Comparison of ENCODE assay signal across 1 cellular context in genomic region chr16:11325404-11326083, GRCh38.
TF ChIP-seq lines count a peak whose summit lies in the region.

No MANE protein-coding gene starts in this region.

TF ChIP-seq in GM12878, 131 proteins besides CTCF, POLR2A, EP300 and RAD21 (continues in another document):
- TF ChIP-seq MXI1 (IDR thresholded peaks at IDR 0.05; ENCODE audit: low read depth, low read length) (peak; percentile 39; the same call in 1 of the 2 replicates), NFYA (IDR thresholded peaks at IDR 0.05; ENCODE audit: borderline replicate concordance, low read depth, low read length) (no peak), MTA2 (IDR thresholded peaks at IDR 0.05; ENCODE audit: low read depth) (no peak), MAX (IDR thresholded peaks at IDR 0.05; ENCODE audit: low read depth, low read length) (0 out of 2 replicates have a peak, but pooled peaks have one; percentile 15), BHLHE40 (IDR thresholded peaks at IDR 0.05; ENCODE audit: borderline replicate concordance in 1 of 2, low read depth in 2 of 2, low read length in 1 of 2) (peak; percentile 17 to 53; a peak in 1 of 4 replicates), FOXK2 (IDR thresholded peaks at IDR 0.05) (no peak), CEBPZ (IDR thresholded peaks at IDR 0.05; ENCODE audit: low read depth, low read length) (no peak), MLLT1 (IDR thresholded peaks at IDR 0.05) (peak; percentile 74), POU2F2 (IDR thresholded peaks at IDR 0.05; ENCODE audit: borderline replicate concordance, low read depth, low read length) (peak; percentile 12; the same call in 1 of the 3 replicates), MTA3 (IDR thresholded peaks at IDR 0.05; ENCODE audit: borderline replicate concordance, low read length) (0 out of 2 replicates have a peak, but pooled peaks have one; percentile 51), IKZF2 (IDR thresholded peaks at IDR 0.05) (peak; percentile 61 to 76; a peak in 2 of 4 replicates), BACH1 (IDR thresholded peaks at IDR 0.05; ENCODE audit: borderline replicate concordance) (0 out of 2 replicates have a peak, but pooled peaks have one; percentile 15), BMI1 (IDR thresholded peaks at IDR 0.05; ENCODE audit: borderline replicate concordance) (no peak), MEF2A (IDR thresholded peaks at IDR 0.05; ENCODE audit: insufficient read depth, low read depth, low read length) (no peak), DPF2 (IDR thresholded peaks at IDR 0.05) (peak; percentile 43; the same call in 1 of the 2 replicates), ZNF687 (IDR thresholded peaks at IDR 0.05) (peak; percentile 51; the same call in 1 of the 2 replicates), CBFB (IDR thresholded peaks at IDR 0.05; ENCODE audit: low read depth) (no peak), IRF4 (IDR thresholded peaks at IDR 0.05; ENCODE audit: low read depth, low read length) (0 out of 2 replicates have a peak, but pooled peaks have one; percentile 37), NR2C2 (IDR thresholded peaks at IDR 0.05; ENCODE audit: borderline replicate concordance, control insufficient read depth, insufficient read length, low read depth) (no peak), NFIC (IDR thresholded peaks at IDR 0.05; ENCODE audit: low read depth, low read length) (0 out of 2 replicates have a peak, but pooled peaks have one; percentile 20), KDM1A (IDR thresholded peaks at IDR 0.05; ENCODE audit: borderline replicate concordance) (no peak), MEF2B (IDR thresholded peaks at IDR 0.05; ENCODE audit: partially characterized antibody, poor library complexity, severe bottlenecking) (peak; percentile 70), ATF7 (IDR thresholded peaks at IDR 0.05; ENCODE audit: low read depth) (0 out of 2 replicates have a peak, but pooled peaks have one; percentile 24), CEBPB (IDR thresholded peaks at IDR 0.05; ENCODE audit: borderline replicate concordance in 1 of 2, low read depth in 2 of 2, low read length in 2 of 2) (no peak), ATF2 (IDR thresholded peaks at IDR 0.05; ENCODE audit: low read length) (0 out of 2 replicates have a peak, but pooled peaks have one; percentile 22), ZBED1 (IDR thresholded peaks at IDR 0.05; ENCODE audit: borderline replicate concordance) (peak; percentile 25; the same call in 1 of the 2 replicates), ELK1 (IDR thresholded peaks at IDR 0.05; ENCODE audit: low read depth, low read length) (no peak), SMARCA5 (IDR thresholded peaks at IDR 0.05) (peak; percentile 65; the same call in 1 of the 2 replicates), BCL3 (IDR thresholded peaks at IDR 0.05; ENCODE audit: borderline replicate concordance, insufficient read depth, low read depth, low read length, poor library complexity, severe bottlenecking) (peak; percentile 47), CUX1 (IDR thresholded peaks at IDR 0.05; ENCODE audit: insufficient replicate concordance, low read depth, low read length) (peak; percentile 33), SREBF1 (IDR thresholded peaks at IDR 0.05; ENCODE audit: low read length) (no peak), PAX5 (IDR thresholded peaks at IDR 0.05; ENCODE audit: borderline replicate concordance, low read depth, low read length) (peak; percentile 35; the same call in 1 of the 2 replicates), TARDBP (IDR thresholded peaks at IDR 0.05; ENCODE audit: borderline replicate concordance) (no peak), BCL11A (IDR thresholded peaks at IDR 0.05; ENCODE audit: low read depth, low read length) (0 out of 2 replicates have a peak, but pooled peaks have one; percentile 34), TCF12 (IDR thresholded peaks at IDR 0.05; ENCODE audit: low read depth, low read length) (peak; percentile 50; the same call in 1 of the 2 replicates), SPI1 (IDR thresholded peaks at IDR 0.05; ENCODE audit: borderline replicate concordance, insufficient read depth, low read depth, low read length) (peak; percentile 80), CHD4 (IDR thresholded peaks at IDR 0.05) (no peak), EED (IDR thresholded peaks at IDR 0.05; ENCODE audit: low read depth) (peak; percentile 65; the same call in 1 of the 2 replicates), HDGF (IDR thresholded peaks at IDR 0.05) (0 out of 2 replicates have a peak, but pooled peaks have one; percentile 45)
